In the genomic region with DNA sequence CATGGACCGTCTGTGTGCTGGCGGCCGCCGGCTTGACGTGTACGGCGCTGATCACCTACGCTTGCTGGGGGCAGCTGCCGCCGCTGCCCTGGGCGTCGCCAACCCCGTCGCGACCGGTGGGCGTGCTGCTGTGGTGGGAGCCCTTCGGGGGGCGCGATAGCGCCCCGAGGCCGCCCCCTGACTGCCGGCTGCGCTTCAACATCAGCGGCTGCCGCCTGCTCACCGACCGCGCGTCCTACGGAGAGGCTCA, we compare ENCODE assay signal across 8 cellular contexts. TPM values are rescaled to one million over a fixed set of nuclear protein-coding genes. Genes with fewer than 3 reads are reported as not detected.
DNase-seq lines count a peak whose midpoint lies in the region; ATAC-seq and TF ChIP-seq lines count a peak whose summit lies in the region.

No MANE protein-coding gene starts in this region.

- CTCF ChIA-PET in AG04450 (lab: Charles Lee), result interaction anchor here (1.3 kb wide), 1 partner anchor 25 kb away, joined by 6 read pairs; no protein-coding TSS in a partner anchor

- ATAC-seq in GM21526 (IDR thresholded peaks at IDR 0.05; ENCODE audit: low FRiP score, unreplicated experiment), result peak; percentile 2
- ATAC-seq in RWPE2 (ENCODE audit: low read depth), result no peak
- peak; percentile 4 for ATAC-seq in foreskin keratinocyte
- ATAC-seq in HG03108 (IDR thresholded peaks at IDR 0.05; ENCODE audit: unreplicated experiment), result no peak

- peak overlapping the region; percentile 92 for H3K4me2 ChIP-seq in skeletal muscle satellite cell (ENCODE audit: low read length)

- H3K27me3 ChIP-seq in AG04450 (ENCODE audit: control insufficient read depth, insufficient read depth, low read length) (no peaks in the 10 kb centered on the region), RWPE2 (ENCODE audit: insufficient read depth, poor library complexity, severe bottlenecking) (no peaks in the 10 kb centered on the region), foreskin keratinocyte (no peaks in the 10 kb centered on the region), skeletal muscle satellite cell (ENCODE audit: control insufficient read depth, insufficient read depth, low read length) (no peaks in the 10 kb centered on the region)

- POLR2A ChIA-PET in AG04450 (lab: Yijun Ruan, JAX), result interaction anchor here (1.0 kb wide), 1 partner anchor 18 kb away, joined by 4 read pairs; no protein-coding TSS in a partner anchor

- peaks cover 7% of the 10 kb centered on the region for H3K4me1 ChIP-seq in RWPE2 (ENCODE audit: insufficient read depth, poor library complexity, severe bottlenecking)
- no peaks in the 10 kb centered on the region for H3K4me1 ChIP-seq in foreskin keratinocyte
- H3K4me1 ChIP-seq in skeletal muscle satellite cell (ENCODE audit: control insufficient read depth, insufficient read depth, low read length), result peaks cover 41% of the 10 kb centered on the region

- DNase-seq in AG04450 (ENCODE audit: low read depth, low spot score) (no peak), RWPE2 (ENCODE audit: low spot score) (no peak), foreskin keratinocyte (no peak), NCI-H774 (lab: John Stamatoyannopoulos, UW) (no peak)
- DNase-seq in stimulated activated CD4-positive, alpha-beta T cell treated with anti-CD3 and anti-CD28 coated beads, Interleukin-15, amount 100 ng/mL, for 24 hours, result no peak

- peak overlapping the region; percentile 99 for H3K9ac ChIP-seq in skeletal muscle satellite cell (ENCODE audit: low read depth, low read length)

- H3K9me3 ChIP-seq in AG04450 (ENCODE audit: control insufficient read depth, insufficient read depth, low read length) (peaks cover 8% of the 10 kb centered on the region; the same call in 1 of the 2 replicates), RWPE2 (ENCODE audit: severe bottlenecking) (no peaks in the 10 kb centered on the region), skeletal muscle satellite cell (replicated peaks; ENCODE audit: low read length) (no peaks in the 10 kb centered on the region)

- no peak for TF ChIP-seq CTCF in AG04450 (IDR thresholded peaks at IDR 0.05; ENCODE audit: low read depth, low read length)
- no peak for TF ChIP-seq CTCF in RWPE2 (IDR thresholded peaks at IDR 0.05; ENCODE audit: poor library complexity, severe bottlenecking)
- no peak for TF ChIP-seq CTCF in foreskin keratinocyte (conservative IDR thresholded peaks at IDR 0.05)

- peak overlapping the region; percentile 60 for H3K4me3 ChIP-seq in AG04450 (ENCODE audit: low read depth, low read length)
- peak overlapping the region; percentile 42 for H3K4me3 ChIP-seq in RWPE2 (ENCODE audit: severe bottlenecking)
- H3K4me3 ChIP-seq in skeletal muscle satellite cell (ENCODE audit: low read length), result peak overlapping the region; percentile 85

- H3K36me3 ChIP-seq in RWPE2 (ENCODE audit: low read depth), result no peaks in the 10 kb centered on the region
- no peaks in the 10 kb centered on the region for H3K36me3 ChIP-seq in skeletal muscle satellite cell (ENCODE audit: insufficient read depth, low read length)

- H3K27ac ChIP-seq in AG04450 (ENCODE audit: low read depth, low read length) (no peak overlapping the region), RWPE2 (ENCODE audit: poor library complexity, severe bottlenecking) (peak overlapping the region; percentile 66), foreskin keratinocyte (no peak overlapping the region)

RNA-seq across cellular contexts. Expression of a gene that starts 0.8 kb away (rescaled TPM):
- polyA plus RNA-seq in AG04450 (2011; rRNA removed) (2.2 and 2.6 TPM in 2 replicates), foreskin keratinocyte (1.3 and 1.5 TPM in 2 replicates)
- 2.3 and 3.5 TPM in 2 replicates for polyA minus RNA-seq in AG04450 (2011; rRNA and poly(A)+ RNA removed)
- 2.4 and 3.2 TPM in 2 replicates for total RNA-seq in foreskin keratinocyte
- total RNA-seq in skeletal muscle satellite cell (2012; rRNA removed), result 2.8 and 4.4 TPM in 2 replicates

RNA-seq across cellular contexts. Expression of a gene that starts 22.7 kb away (rescaled TPM):
- polyA plus RNA-seq in AG04450 (2011; rRNA removed) (1.0 and 1.1 TPM in 2 replicates), foreskin keratinocyte (0.20 and 0.21 TPM in 2 replicates)
- 0.41 and 0.65 TPM in 2 replicates for polyA minus RNA-seq in AG04450 (2011; rRNA and poly(A)+ RNA removed)
- 0.35 and 0.41 TPM in 2 replicates for total RNA-seq in foreskin keratinocyte
- total RNA-seq in skeletal muscle satellite cell (2012; rRNA removed), result 0.51 and 1.1 TPM in 2 replicates

RNA-seq across cellular contexts. Expression of a gene that starts 32.2 kb away (rescaled TPM):
- polyA plus RNA-seq in AG04450 (2011; rRNA removed), result not detected in 2 replicates
- not detected in 2 replicates for polyA minus RNA-seq in AG04450 (2011; rRNA and poly(A)+ RNA removed)
- not detected in 2 replicates for total RNA-seq in foreskin keratinocyte
- polyA plus RNA-seq in foreskin keratinocyte, result not detected in 2 replicates
- total RNA-seq in skeletal muscle satellite cell (2012; rRNA removed), result not detected in 2 replicates

RNA-seq across cellular contexts. Expression of a gene that starts 50.7 kb away (rescaled TPM):
- polyA plus RNA-seq in AG04450 (2011; rRNA removed), result 12.4 and 16.0 TPM in 2 replicates
- polyA minus RNA-seq in AG04450 (2011; rRNA and poly(A)+ RNA removed), result 5.9 and 8.3 TPM in 2 replicates
- total RNA-seq in foreskin keratinocyte, result 11.7 and 11.9 TPM in 2 replicates
- 5.5 and 7.4 TPM in 2 replicates for polyA plus RNA-seq in foreskin keratinocyte
- total RNA-seq in skeletal muscle satellite cell (2012; rRNA removed), result 7.9 and 11.6 TPM in 2 replicates

RNA-seq across cellular contexts. Expression of a gene that starts 50.9 kb away (rescaled TPM):
- polyA plus RNA-seq in AG04450 (2011; rRNA removed), result 8.1 and 10.3 TPM in 2 replicates
- polyA minus RNA-seq in AG04450 (2011; rRNA and poly(A)+ RNA removed), result 5.7 and 7.5 TPM in 2 replicates
- total RNA-seq in foreskin keratinocyte, result 18.7 and 20.8 TPM in 2 replicates
- 6.7 and 8.8 TPM in 2 replicates for polyA plus RNA-seq in foreskin keratinocyte
- total RNA-seq in skeletal muscle satellite cell (2012; rRNA removed), result 12.4 and 14.6 TPM in 2 replicates

Comparison
In these comparisons a context has a peak if more than half of its experiments do, and no peak if none do; other contexts are left out.
1. ATAC-seq: peak in GM21526 (single experiment) and foreskin keratinocyte (single experiment); none in RWPE2 (single experiment) and HG03108 (single experiment).
2. Peak in every context shown above with its lines, with median percentiles within 50 percentile points of each other: H3K4me3 ChIP-seq.